In the genomic region with DNA sequence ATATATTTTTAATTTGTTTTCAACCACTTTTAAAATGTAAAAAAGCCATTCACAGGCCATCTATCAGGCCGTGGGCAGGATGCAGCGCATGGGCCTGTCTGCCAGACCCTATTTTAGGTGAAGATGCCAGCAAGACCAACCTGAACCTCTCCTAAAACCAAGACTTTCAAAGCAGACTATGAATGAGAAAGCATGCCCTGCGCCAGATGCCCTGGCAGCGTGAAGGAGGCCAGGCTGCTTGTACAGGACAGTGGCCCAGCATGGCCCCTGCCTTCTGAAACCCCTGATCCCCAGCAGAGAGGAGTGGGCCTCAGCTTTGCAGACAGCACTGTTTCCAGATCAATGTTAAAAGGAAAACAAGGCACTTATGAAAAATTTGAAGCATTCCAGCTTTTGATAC, we compare ENCODE assay signal across 22 cellular contexts. TPM values are rescaled to one million over a fixed set of nuclear protein-coding genes. Genes with fewer than 3 reads are reported as not detected.
DNase-seq lines count a peak whose midpoint lies in the region; ATAC-seq and TF ChIP-seq lines count a peak whose summit lies in the region.
"Had no signal": no experiment of that assay in that cellular context is flagged by ENCODE, and none has a peak within 500 bp of the region (broad histone marks: within the 10 kb centered on the region; RNA-seq: fewer than 3 reads in every experiment).

No MANE protein-coding gene starts in this region.

- TF ChIP-seq CTCF in BE2C (IDR thresholded peaks at IDR 0.05; ENCODE audit: low read depth, low read length) (no peak), chondrocyte (IDR thresholded peaks at IDR 0.05) (no peak), neural crest cell (conservative IDR thresholded peaks at IDR 0.05) (no peak)

- ATAC-seq in GM18858 (IDR thresholded peaks at IDR 0.05; ENCODE audit: unreplicated experiment) (no peak), GM19397 (IDR thresholded peaks at IDR 0.05; ENCODE audit: unreplicated experiment) (no peak)
- ATAC-seq: CD8-positive, alpha-beta T cell had no signal

- H3K27ac Mint-ChIP-seq in chondrocyte (ENCODE audit: unreplicated experiment) (no peak overlapping the region), neural crest cell (ENCODE audit: unreplicated experiment) (peak overlapping the region; percentile 78)
- H3K27ac Mint-ChIP-seq in activated naive CD4-positive, alpha-beta T cell treated with anti-CD3 and anti-CD28 coated beads, Interleukin-2, amount 10 ng/mL, durations not matched to agents 7 days and 5 days, result no peak overlapping the region
- H3K27ac Mint-ChIP-seq: CD8-positive, alpha-beta T cell; HFFc6 had no signal

- H3K4me3 ChIP-seq in BE2C (ENCODE audit: low read depth, low read length) (no peak overlapping the region), BLaER1 (no peak overlapping the region)

- H3K27me3 Mint-ChIP-seq in chondrocyte (ENCODE audit: low read depth), result no peaks in the 10 kb centered on the region
- H3K27me3 Mint-ChIP-seq in neural crest cell (ENCODE audit: low read depth), result no peaks in the 10 kb centered on the region
- H3K27me3 Mint-ChIP-seq in activated naive CD4-positive, alpha-beta T cell treated with anti-CD3 and anti-CD28 coated beads, Interleukin-2, amount 10 ng/mL, durations not matched to agents 7 days and 5 days, result no peaks in the 10 kb centered on the region

- H3K9ac ChIP-seq in BLaER1, result no peak overlapping the region
- H3K9ac ChIP-seq: SK-N-SH had no signal

- H3K4me1 ChIP-seq in BE2C (no peaks in the 10 kb centered on the region; the same call in 1 of the 2 replicates), BLaER1 (peaks cover 90% of the 10 kb centered on the region)

- H3K36me3 ChIP-seq in BE2C, result peaks cover 85% of the 10 kb centered on the region
- H3K36me3 ChIP-seq in BLaER1, result peaks cover 87% of the 10 kb centered on the region

- CTCF ChIA-PET in activated naive CD4-positive, alpha-beta T cell treated with anti-CD3 and anti-CD28 coated beads, Interleukin-2, amount 10 ng/mL, durations not matched to agents 7 days and 5 days (lab: Charles Lee), result no interaction called here

- peak overlapping the region; percentile 77 for H3K4me2 ChIP-seq in BLaER1
- H3K4me2 ChIP-seq: SK-N-SH had no signal

- H3K9me3 Mint-ChIP-seq in chondrocyte (ENCODE audit: low read depth) (no peaks in the 10 kb centered on the region), neural crest cell (no peaks in the 10 kb centered on the region)
- no peaks in the 10 kb centered on the region for H3K9me3 Mint-ChIP-seq in activated naive CD4-positive, alpha-beta T cell treated with anti-CD3 and anti-CD28 coated beads, Interleukin-2, amount 10 ng/mL, durations not matched to agents 7 days and 5 days
- H3K9me3 Mint-ChIP-seq: CD8-positive, alpha-beta T cell; HFFc6 had no signal

- no peak overlapping the region for H3K27ac ChIP-seq in BLaER1

- H3K4me1 Mint-ChIP-seq in chondrocyte (ENCODE audit: low read depth) (peaks cover 9% of the 10 kb centered on the region), neural crest cell (peaks cover 7% of the 10 kb centered on the region)
- H3K4me1 Mint-ChIP-seq in activated naive CD4-positive, alpha-beta T cell treated with anti-CD3 and anti-CD28 coated beads, Interleukin-2, amount 10 ng/mL, durations not matched to agents 7 days and 5 days, result no peaks in the 10 kb centered on the region

- H3K4me3 Mint-ChIP-seq in chondrocyte (ENCODE audit: unreplicated experiment) (no peak overlapping the region), neural crest cell (no peak overlapping the region)
- H3K4me3 Mint-ChIP-seq in activated naive CD4-positive, alpha-beta T cell treated with anti-CD3 and anti-CD28 coated beads, Interleukin-2, amount 10 ng/mL, durations not matched to agents 7 days and 5 days, result no peak overlapping the region
- H3K4me3 Mint-ChIP-seq: CD8-positive, alpha-beta T cell; HFFc6 had no signal

- DNase-seq in BE2C, result peak; percentile 1
- DNase-seq in chondrocyte (ENCODE audit: low spot score), result peak; percentile 61
- DNase-seq in neural crest cell (ENCODE audit: low read depth, low spot score), result no peak
- DNase-seq in activated naive CD4-positive, alpha-beta T cell treated with anti-CD3 and anti-CD28 coated beads, Interleukin-2, amount 10 ng/mL, durations not matched to agents 7 days and 5 days, result no peak
- DNase-seq in stimulated activated CD4-positive, alpha-beta T cell treated with anti-CD3 and anti-CD28 coated beads, Interleukin-2, amount 100 ng/mL, for 48 hours, result no peak
- DNase-seq: C1 segment of cervical spinal cord; CD8-positive, alpha-beta T cell; DND-41; HFFc6; Karpas-422; MV-4-11; NCI-H1105 treated with DMSO at 0.1 percent for 48 hours; NCI-H2029 treated with DMSO at 0.1 percent for 48 hours; NCI-H2171; NCI-H345; NCI-H526; OCI-M1; SIG-M5 had no signal

- no peaks in the 10 kb centered on the region for H3K9me3 ChIP-seq in BE2C
- H3K9me3 ChIP-seq in BLaER1, result no peaks in the 10 kb centered on the region
- H3K9me3 ChIP-seq: SK-N-SH had no signal

- no peaks in the 10 kb centered on the region for H3K27me3 ChIP-seq in BE2C
- H3K27me3 ChIP-seq in BLaER1, result no peaks in the 10 kb centered on the region

- H4K20me1 ChIP-seq in BLaER1, result peaks cover 98% of the 10 kb centered on the region

- H3K36me3 Mint-ChIP-seq in chondrocyte (ENCODE audit: low read depth) (peaks cover 26% of the 10 kb centered on the region), neural crest cell (ENCODE audit: low read depth) (peaks cover 19% of the 10 kb centered on the region)
- H3K36me3 Mint-ChIP-seq in activated naive CD4-positive, alpha-beta T cell treated with anti-CD3 and anti-CD28 coated beads, Interleukin-2, amount 10 ng/mL, durations not matched to agents 7 days and 5 days, result peaks cover 48% of the 10 kb centered on the region

RNA-seq across cellular contexts. Expression of gene WDR4, which starts 31.6 kb away (rescaled TPM):
- polyA plus RNA-seq in BE2C (2012; ENCODE audit: insufficient read depth, insufficient read length, low read depth), result 40.9 TPM
- total RNA-seq in chondrocyte (9.6 to 12.2 TPM (median 11.5 TPM) in 3 replicates), neural crest cell (36.0 and 38.0 TPM in 2 replicates)

RNA-seq across cellular contexts. Expression of gene NDUFV3, which starts 45.4 kb away (rescaled TPM):
- polyA plus RNA-seq in BE2C (2012; ENCODE audit: insufficient read depth, insufficient read length, low read depth), result 50.6 TPM
- total RNA-seq in chondrocyte (41.7 to 50.6 TPM (median 42.9 TPM) in 3 replicates), neural crest cell (38.1 and 38.5 TPM in 2 replicates)

Comparison
In these comparisons a context has a peak if more than half of its experiments do, and no peak if none do; other contexts are left out.
1. DNase-seq: peak in BE2C (single experiment) and chondrocyte (single experiment); none in neural crest cell (single experiment), activated naive CD4-positive, alpha-beta T cell treated with anti-CD3 and anti-CD28 coated beads, Interleukin-2, amount 10 ng/mL, durations not matched to agents 7 days and 5 days (single experiment) and stimulated activated CD4-positive, alpha-beta T cell treated with anti-CD3 and anti-CD28 coated beads, Interleukin-2, amount 100 ng/mL, for 48 hours (0 of 2).